11 cellular contexts compared by ENCODE assay signal in genomic region chr2:191612496-191612895, GRCh38.
DNase-seq lines count a peak whose midpoint lies in the region; ATAC-seq and TF ChIP-seq lines count a peak whose summit lies in the region.
"Had no signal": no experiment of that assay in that cellular context is flagged by ENCODE, and none has a peak within 500 bp of the region (broad histone marks: within the 10 kb centered on the region; RNA-seq: fewer than 3 reads in every experiment).

No MANE protein-coding gene starts in this region.

- no peak overlapping the region for H3K9ac ChIP-seq in HUES48 (ENCODE audit: low read depth, low read length)
- no peak overlapping the region for H3K9ac ChIP-seq in mesendoderm (ENCODE audit: low read length)

- no peaks in the 10 kb centered on the region for H3K9me3 ChIP-seq in HUES48 (ENCODE audit: control insufficient read depth, insufficient read depth, low read length)

- no peak for ATAC-seq in HG02610 (IDR thresholded peaks at IDR 0.05; ENCODE audit: unreplicated experiment)
- ATAC-seq: activated CD8-positive, alpha-beta T cell treated with anti-CD3 and anti-CD28 coated beads, Interleukin-2, amount 10 ng/mL, durations not matched to agents 7 days and 5 days; T-helper 17 cell had no signal

- H3K18ac ChIP-seq in mesendoderm (ENCODE audit: low read length), result no peak overlapping the region

- no peak overlapping the region for H4K5ac ChIP-seq in mesendoderm (ENCODE audit: low read length)

- no peak for TF ChIP-seq CTCF in cardiac fibroblast (IDR thresholded peaks at IDR 0.05; ENCODE audit: low read depth, low read length)

- no peak overlapping the region for H4K8ac ChIP-seq in mesendoderm (ENCODE audit: low read depth, low read length)

- peak overlapping the region; percentile 29 for H3K27ac ChIP-seq in HUES48 (ENCODE audit: low read depth, low read length)
- H3K27ac ChIP-seq in mesendoderm (ENCODE audit: low read depth, low read length), result no peak overlapping the region

- no peak overlapping the region for H3K4me3 ChIP-seq in HUES48 (ENCODE audit: low read depth, low read length)
- no peak overlapping the region for H3K4me3 ChIP-seq in cardiac fibroblast (replicated peaks in 1 of 2; ENCODE audit: low read depth in 2 of 2, low read length in 2 of 2)
- no peak overlapping the region for H3K4me3 ChIP-seq in mesendoderm (ENCODE audit: low read length)

- H3K27me3 ChIP-seq in HUES48 (ENCODE audit: control insufficient read depth, insufficient read depth, low read length), result no peaks in the 10 kb centered on the region
- H3K27me3 ChIP-seq in mesendoderm (ENCODE audit: insufficient read depth, low read length, poor library complexity), result no peaks in the 10 kb centered on the region

- H3K36me3 ChIP-seq in HUES48 (ENCODE audit: control insufficient read depth, insufficient read depth, low read length) (no peaks in the 10 kb centered on the region), mesendoderm (ENCODE audit: control insufficient read depth, insufficient read depth, low read length) (no peaks in the 10 kb centered on the region)

- H3K79me1 ChIP-seq in mesendoderm (ENCODE audit: low read length), result no peaks in the 10 kb centered on the region

- H3K4me2 ChIP-seq in mesendoderm (ENCODE audit: low read length), result no peak overlapping the region

- no peak overlapping the region for H3K4ac ChIP-seq in mesendoderm (ENCODE audit: low read depth, low read length)

- H2AK5ac ChIP-seq in mesendoderm (ENCODE audit: low read length), result no peak overlapping the region

- H3K4me1 ChIP-seq in HUES48 (ENCODE audit: control insufficient read depth, insufficient read depth, low read length) (no peaks in the 10 kb centered on the region), mesendoderm (ENCODE audit: control insufficient read depth, low read depth, low read length) (no peaks in the 10 kb centered on the region)

- no peaks in the 10 kb centered on the region for H3K79me2 ChIP-seq in mesendoderm (ENCODE audit: control insufficient read depth, insufficient read depth, low read length)

- H2BK15ac ChIP-seq in mesendoderm (replicated peaks; ENCODE audit: low read depth), result no peak overlapping the region

- no peak overlapping the region for H3K56ac ChIP-seq in mesendoderm (ENCODE audit: low read length)

- peak; percentile 36 for DNase-seq in AG08396 (ENCODE audit: low spot score)
- DNase-seq in cardiac fibroblast (ENCODE audit: low read depth in 2 of 2), result peak; percentile 58 to 97
- peak; percentile 54 for DNase-seq in mesendoderm
- DNase-seq in NCI-H1105 (lab: John Stamatoyannopoulos, UW), result no peak
- DNase-seq in GDM1 (lab: John Stamatoyannopoulos, UW), result no peak
- DNase-seq in HT-29 (ENCODE audit: low spot score), result no peak
- DNase-seq: activated CD8-positive, alpha-beta T cell treated with anti-CD3 and anti-CD28 coated beads, Interleukin-2, amount 10 ng/mL, durations not matched to agents 7 days and 5 days; naive B cell; T-helper 17 cell had no signal

- no peak overlapping the region for H2BK120ac ChIP-seq in mesendoderm (ENCODE audit: low read depth, low read length)

- no CpG with 5 or more reads among the region's 1 CpG for WGBS in mesendoderm (ENCODE audit: extremely low coverage, insufficient coverage, low lambda C conversion rate)

- H2BK5ac ChIP-seq in mesendoderm (ENCODE audit: low read length), result no peak overlapping the region

- no peak overlapping the region for H3K23ac ChIP-seq in mesendoderm (ENCODE audit: low read length)

Comparison
In these comparisons a context has a peak if more than half of its experiments do, and no peak if none do; other contexts are left out.
1. DNase-seq: peak in AG08396 (single experiment), cardiac fibroblast (2 of 2) and mesendoderm (single experiment); none in NCI-H1105 (single experiment), GDM1 (single experiment) and HT-29 (single experiment).